In genomic region chr13:77779461-77780272, GRCh38 we compare ENCODE assay signal across 8 cellular contexts.
A peak's percentile ranks its signal among the peaks of the same experiment; 100 is the strongest.
DNase-seq lines count a peak whose midpoint lies in the region; ATAC-seq and TF ChIP-seq lines count a peak whose summit lies in the region.

No MANE protein-coding gene starts in this region.

- peak overlapping the region in 1 of 11 experiments; percentile 38; a peak in 1 of 22 replicates for H3K9ac ChIP-seq in BLaER1 treated with 17β-estradiol and CSF1 and Interleukin-3, amounts not matched to agents 10 nM and 100 nM

- peak; percentile 61 for TF ChIP-seq CTCF in epithelial cell of esophagus (IDR thresholded peaks at IDR 0.05; ENCODE audit: insufficient read depth, low read depth, low read length, missing control alignments)

- peak overlapping the region in 10 of 11 experiments; percentile 11 to 77 (median 42); a peak in 15 of 22 replicates for H3K4me2 ChIP-seq in BLaER1 treated with 17β-estradiol and CSF1 and Interleukin-3, amounts not matched to agents 10 nM and 100 nM

- ATAC-seq in GM18498 (IDR thresholded peaks at IDR 0.05; ENCODE audit: unreplicated experiment), result peak; percentile 81
- peak; percentile 73 for ATAC-seq in HG02798 (IDR thresholded peaks at IDR 0.05; ENCODE audit: poor library complexity, unreplicated experiment)

- no peaks in the 10 kb centered on the region for H4K20me1 ChIP-seq in BLaER1 treated with 17β-estradiol and CSF1 and Interleukin-3, amounts not matched to agents 10 nM and 100 nM

- peaks cover 4 to 14% (median 9%) of the 10 kb centered on the region in 10 experiments; a peak in 17 of 20 replicates for H3K4me1 ChIP-seq in BLaER1 treated with 17β-estradiol and CSF1 and Interleukin-3, amounts not matched to agents 10 nM and 100 nM

- H3K36me3 ChIP-seq in BLaER1 treated with 17β-estradiol and CSF1 and Interleukin-3, amounts not matched to agents 10 nM and 100 nM, result no peaks in the 10 kb centered on the region

- H3K4me3 ChIP-seq in BLaER1 treated with 17β-estradiol and CSF1 and Interleukin-3, amounts not matched to agents 10 nM and 100 nM, result no peak overlapping the region
- no peak overlapping the region for H3K4me3 ChIP-seq in epithelial cell of esophagus (ENCODE audit: low read length)

- H3K27ac ChIP-seq in BLaER1 treated with 17β-estradiol and CSF1 and Interleukin-3, amounts not matched to agents 10 nM and 100 nM, result peak overlapping the region in 8 of 11 experiments; percentile 9 to 61 (median 34); a peak in 11 of 22 replicates

- H3K27me3 ChIP-seq in BLaER1 treated with 17β-estradiol and CSF1 and Interleukin-3, amounts not matched to agents 10 nM and 100 nM, result no peaks in the 10 kb centered on the region

- DNase-seq in NCI-H1092 (lab: John Stamatoyannopoulos, UW) (peak; percentile 64), SKM-1 (lab: John Stamatoyannopoulos, UW; ENCODE audit: unreplicated experiment) (peak; percentile 70), epithelial cell of esophagus (ENCODE audit: low read depth) (peak; percentile 77), myocyte (ENCODE audit: low read depth) (peak; percentile 71)
- no peak for DNase-seq in activated effector memory CD4-positive, alpha-beta T cell treated with Interleukin-2 at 50 U/mL for 16 hours

- peaks cover 0 to 8% (median 5%) of the 10 kb centered on the region in 11 experiments; a peak in 5 of 22 replicates for H3K9me3 ChIP-seq in BLaER1 treated with 17β-estradiol and CSF1 and Interleukin-3, amounts not matched to agents 10 nM and 100 nM (replicated peaks in 1 of 11)
